ENCODE assay signal across 29 cellular contexts in the genomic region with DNA sequence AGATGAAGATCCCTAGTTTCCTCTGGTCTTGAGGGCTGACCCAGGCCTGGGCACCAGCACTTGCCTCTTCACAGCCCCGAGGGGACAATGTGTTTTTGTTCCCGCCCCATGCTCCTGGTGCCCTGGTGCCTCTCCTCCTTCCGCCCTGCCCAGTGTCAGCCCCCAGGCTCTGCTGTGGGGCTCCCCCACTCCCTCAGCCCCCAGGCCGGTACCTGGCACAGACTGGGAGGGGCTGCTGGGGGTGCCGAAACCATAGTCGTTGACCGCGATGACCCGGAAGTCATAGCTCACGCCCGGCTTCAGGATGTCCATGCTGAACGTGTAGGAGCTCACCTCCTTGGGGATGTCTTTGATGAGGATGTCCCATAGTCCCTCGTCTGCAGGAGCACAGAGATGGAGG. TPM values are rescaled to one million over a fixed set of nuclear protein-coding genes. Genes with fewer than 3 reads are reported as not detected.
DNase-seq lines count a peak whose midpoint lies in the region; ATAC-seq, FAIRE-seq and TF ChIP-seq lines count a peak whose summit lies in the region.
"Had no signal": no experiment of that assay in that cellular context is flagged by ENCODE, and none has a peak within 500 bp of the region (broad histone marks: within the 10 kb centered on the region; RNA-seq: fewer than 3 reads in every experiment).

No MANE protein-coding gene starts in this region.

- H2BK15ac ChIP-seq in H1 (ENCODE audit: low read length) (no peak overlapping the region), mesendoderm (replicated peaks; ENCODE audit: low read depth) (no peak overlapping the region)

- no peak for TF ChIP-seq EP300 in H1 (IDR thresholded peaks at IDR 0.05; ENCODE audit: borderline replicate concordance in 1 of 2, low read depth in 2 of 2, low read length in 2 of 2)

- TF ChIP-seq CTCF in H1 (IDR thresholded peaks at IDR 0.05; ENCODE audit: control extremely low read depth in 1 of 3, insufficient read depth in 1 of 3, low read depth in 1 of 3, low read length in 3 of 3) (no peak), progenitor cell of endocrine pancreas (IDR thresholded peaks at IDR 0.05; ENCODE audit: unreplicated experiment) (no peak)

- H3K9ac ChIP-seq in H1 (replicated peaks in 1 of 4; ENCODE audit: extremely low read depth in 1 of 4, low read depth in 3 of 4, low read length in 3 of 4) (no peak overlapping the region), mesendoderm (ENCODE audit: low read length) (no peak overlapping the region)
- H3K9ac ChIP-seq: BLaER1 had no signal

- H3K4me1 Mint-ChIP-seq in progenitor cell of endocrine pancreas (ENCODE audit: low read depth): peaks cover 9% of the 10 kb centered on the region
- no peaks in the 10 kb centered on the region for H3K4me1 Mint-ChIP-seq in activated CD8-positive, alpha-beta memory T cell treated with anti-CD3 and anti-CD28 coated beads, Interleukin-2, amount 10 ng/mL, durations not matched to agents 7 days and 5 days
- H3K4me1 Mint-ChIP-seq: CD14-positive monocyte; CD4-positive, alpha-beta memory T cell; CD4-positive, CD25-positive, alpha-beta regulatory T cell; CD8-positive, alpha-beta memory T cell had no signal

- H3K36me3 ChIP-seq in H1 (ENCODE audit: control insufficient read depth in 2 of 4, insufficient read depth in 4 of 4, low read length in 3 of 4) (no peaks in the 10 kb centered on the region), mesendoderm (ENCODE audit: control insufficient read depth, insufficient read depth, low read length) (no peaks in the 10 kb centered on the region)
- H3K36me3 ChIP-seq: BE2C had no signal

- H3K4me3 Mint-ChIP-seq in progenitor cell of endocrine pancreas (ENCODE audit: low read depth): no peak overlapping the region
- H3K4me3 Mint-ChIP-seq in activated CD8-positive, alpha-beta memory T cell treated with anti-CD3 and anti-CD28 coated beads, Interleukin-2, amount 10 ng/mL, durations not matched to agents 7 days and 5 days: no peak overlapping the region
- H3K4me3 Mint-ChIP-seq: CD14-positive monocyte; CD4-positive, alpha-beta memory T cell; CD4-positive, CD25-positive, alpha-beta regulatory T cell; CD8-positive, alpha-beta memory T cell had no signal

- H3K4ac ChIP-seq in H1 (replicated peaks; ENCODE audit: insufficient read length, low read depth, low read length) (no peak overlapping the region), mesendoderm (ENCODE audit: low read depth, low read length) (no peak overlapping the region)

- 91% methylated on average over 10 of the region's 13 CpGs; no CpG with 5 or more reads in 1 of the 2 experiments for WGBS in H1 (ENCODE audit: extremely low coverage in 1 of 2, insufficient coverage in 1 of 2, insufficient read length in 1 of 2, insufficient replicate concordance in 2 of 2, low coverage in 1 of 2, low lambda C conversion rate in 2 of 2, missing lambda C conversion rate in 1 of 2), 2 experiments
- WGBS in mesendoderm (ENCODE audit: extremely low coverage, insufficient coverage, low lambda C conversion rate): no CpG with 5 or more reads among the region's 13 CpGs

- H3K27me3 Mint-ChIP-seq in progenitor cell of endocrine pancreas: peaks cover 3% of the 10 kb centered on the region
- H3K27me3 Mint-ChIP-seq in activated CD8-positive, alpha-beta memory T cell treated with anti-CD3 and anti-CD28 coated beads, Interleukin-2, amount 10 ng/mL, durations not matched to agents 7 days and 5 days: no peaks in the 10 kb centered on the region
- H3K27me3 Mint-ChIP-seq: CD4-positive, alpha-beta memory T cell; CD8-positive, alpha-beta memory T cell had no signal

- H3K79me2 ChIP-seq in H1 (ENCODE audit: control insufficient read depth in 1 of 2, insufficient read depth in 2 of 2, low read length in 2 of 2) (no peaks in the 10 kb centered on the region), mesendoderm (ENCODE audit: control insufficient read depth, insufficient read depth, low read length) (no peaks in the 10 kb centered on the region)

- H3K79me1 ChIP-seq in H1 (ENCODE audit: low read depth, low read length) (no peaks in the 10 kb centered on the region), mesendoderm (ENCODE audit: low read length) (no peaks in the 10 kb centered on the region)

- peak; percentile 11 for DNase-seq in left ventricle myocardium superior
- DNase-seq in left cardiac atrium: no peak
- DNase-seq in H1 (ENCODE audit: low read depth in 1 of 2, low spot score in 2 of 2): no peak
- DNase-seq in mesendoderm: no peak
- no peak for DNase-seq in progenitor cell of endocrine pancreas (ENCODE audit: low spot score, unreplicated experiment)
- no peak for DNase-seq in RKO (ENCODE audit: low spot score)
- DNase-seq in activated CD8-positive, alpha-beta memory T cell treated with anti-CD3 and anti-CD28 coated beads, Interleukin-2, amount 10 ng/mL, durations not matched to agents 7 days and 5 days: no peak
- DNase-seq: 8988T; ACHN; BE2C; C1 segment of cervical spinal cord; CD4-positive, alpha-beta memory T cell; CD4-positive, CD25-positive, alpha-beta regulatory T cell; CD8-positive, alpha-beta memory T cell; COR-L47; DMS 273 treated with DMSO at 0.1 percent for 48 hours; DMS153; DMS53; DMS79; DND-41; EL; GDM1 had no signal

- H4K8ac ChIP-seq in H1 (ENCODE audit: extremely low read depth, insufficient read depth, low read length) (no peak overlapping the region), mesendoderm (ENCODE audit: low read depth, low read length) (no peak overlapping the region)

- CTCF ChIA-PET in H1 (lab: Charles Lee; ENCODE audit: partially characterized antibody): interaction anchor here (0.6 to 2.0 kb wide), 4 partner anchors 8 to 97 kb away, joined by 3 to 6 read pairs (median 5); no protein-coding TSS in a partner anchor
- CTCF ChIA-PET in activated CD8-positive, alpha-beta memory T cell treated with anti-CD3 and anti-CD28 coated beads, Interleukin-2, amount 10 ng/mL, durations not matched to agents 7 days and 5 days (lab: Charles Lee): no interaction called here

- no peaks in the 10 kb centered on the region for H3K36me3 Mint-ChIP-seq in progenitor cell of endocrine pancreas (ENCODE audit: insufficient read depth)
- no peaks in the 10 kb centered on the region for H3K36me3 Mint-ChIP-seq in activated CD8-positive, alpha-beta memory T cell treated with anti-CD3 and anti-CD28 coated beads, Interleukin-2, amount 10 ng/mL, durations not matched to agents 7 days and 5 days
- H3K36me3 Mint-ChIP-seq: CD14-positive monocyte; CD4-positive, alpha-beta memory T cell; CD4-positive, CD25-positive, alpha-beta regulatory T cell; CD8-positive, alpha-beta memory T cell had no signal

- intact Hi-C loops in left ventricle myocardium superior (cut with micrococcal nuclease) (no loop called here), left cardiac atrium (cut with DNase I) (no loop called here)

- H3K27me3 ChIP-seq in H1 (replicated peaks in 1 of 4; ENCODE audit: control insufficient read depth in 3 of 4, extremely low read depth in 1 of 4, insufficient read depth in 3 of 4, low read length in 3 of 4) (no peaks in the 10 kb centered on the region; a peak in 1 of 7 replicates), mesendoderm (ENCODE audit: insufficient read depth, low read length, poor library complexity) (no peaks in the 10 kb centered on the region)
- H3K27me3 ChIP-seq: BE2C, BLaER1 had no signal

- no peaks in the 10 kb centered on the region for H3K9me3 Mint-ChIP-seq in progenitor cell of endocrine pancreas (ENCODE audit: low read depth)
- no peaks in the 10 kb centered on the region for H3K9me3 Mint-ChIP-seq in activated CD8-positive, alpha-beta memory T cell treated with anti-CD3 and anti-CD28 coated beads, Interleukin-2, amount 10 ng/mL, durations not matched to agents 7 days and 5 days (ENCODE audit: low read depth)
- H3K9me3 Mint-ChIP-seq: CD4-positive, CD25-positive, alpha-beta regulatory T cell; CD8-positive, alpha-beta memory T cell had no signal

- no peak overlapping the region for H4K5ac ChIP-seq in H1 (ENCODE audit: insufficient read length, low read depth, low read length)
- H4K5ac ChIP-seq in mesendoderm (ENCODE audit: low read length): no peak overlapping the region

- H3K4me2 ChIP-seq in H1 (ENCODE audit: insufficient read depth in 1 of 2, low read depth in 2 of 2, low read length in 2 of 2) (no peak overlapping the region), mesendoderm (ENCODE audit: low read length) (no peak overlapping the region)
- H3K4me2 ChIP-seq: BLaER1 had no signal

- no peaks in the 10 kb centered on the region for H3K9me3 ChIP-seq in H1 (ENCODE audit: insufficient read depth in 2 of 2, low read depth in 1 of 2, low read length in 1 of 2)
- H3K9me3 ChIP-seq: BE2C, BLaER1 had no signal

- H2BK20ac ChIP-seq in H1 (ENCODE audit: low read length): no peak overlapping the region

- H2AFZ ChIP-seq in H1 (ENCODE audit: low read length): no peak overlapping the region

- H3K27ac ChIP-seq in H1 (ENCODE audit: low read depth, low read length) (no peak overlapping the region), mesendoderm (ENCODE audit: low read depth, low read length) (no peak overlapping the region)
- H3K27ac ChIP-seq: BLaER1 had no signal

- ATAC-seq in left ventricle myocardium superior (no peak), left cardiac atrium (no peak)
- no peak for ATAC-seq in activated CD8-positive, alpha-beta memory T cell treated with anti-CD3 and anti-CD28 coated beads, Interleukin-2, amount 10 ng/mL, durations not matched to agents 7 days and 5 days
- ATAC-seq: GM12878 had no signal

- H3K18ac ChIP-seq in H1 (ENCODE audit: extremely low read depth, low read length) (no peak overlapping the region), mesendoderm (ENCODE audit: low read length) (no peak overlapping the region)

- H3K27ac Mint-ChIP-seq in progenitor cell of endocrine pancreas: no peak overlapping the region
- H3K27ac Mint-ChIP-seq in activated CD8-positive, alpha-beta memory T cell treated with anti-CD3 and anti-CD28 coated beads, Interleukin-2, amount 10 ng/mL, durations not matched to agents 7 days and 5 days: no peak overlapping the region
- H3K27ac Mint-ChIP-seq: CD8-positive, alpha-beta memory T cell had no signal

- POLR2A ChIA-PET in H1 (lab: Charles Lee; ENCODE audit: partially characterized antibody): interaction anchor here (0.6 to 1.1 kb wide), 3 partner anchors 8 to 619 kb away, joined by 3 read pairs; no protein-coding TSS in a partner anchor

- H2BK120ac ChIP-seq in H1 (replicated peaks; ENCODE audit: low read depth, low read length) (no peak overlapping the region), mesendoderm (ENCODE audit: low read depth, low read length) (no peak overlapping the region)

- no peaks in the 10 kb centered on the region for H3K23me2 ChIP-seq in H1 (ENCODE audit: low read depth, low read length)

- FAIRE-seq in H1 (lab: Jason Lieb, UNC): no peak
- FAIRE-seq: A204.1, GM12878, GM12892, GM18507, GM19239 had no signal

- H2BK5ac ChIP-seq in H1 (ENCODE audit: low read depth, low read length): no peak overlapping the region
- H2BK5ac ChIP-seq in mesendoderm (ENCODE audit: low read length): peak overlapping the region; percentile 30

- H2BK12ac ChIP-seq in H1 (ENCODE audit: low read depth, low read length): no peak overlapping the region

- no peak for TF ChIP-seq RAD21 in H1 (IDR thresholded peaks at IDR 0.05 in 1 of 2, conservative IDR thresholded peaks at IDR 0.05 in 1 of 2; ENCODE audit: low read depth in 2 of 2, low read length in 2 of 2)

- H3K23ac ChIP-seq in H1 (ENCODE audit: insufficient read length) (no peak overlapping the region), mesendoderm (ENCODE audit: low read length) (no peak overlapping the region)

- no peak for TF ChIP-seq POLR2A in H1 (IDR thresholded peaks at IDR 0.05; ENCODE audit: control extremely low read depth in 1 of 2, low read depth in 2 of 2, low read length in 2 of 2)

- H4K20me1 ChIP-seq in H1 (replicated peaks in 1 of 2; ENCODE audit: control insufficient read depth in 1 of 2, insufficient read depth in 2 of 2, low read length in 2 of 2): no peaks in the 10 kb centered on the region
- H4K20me1 ChIP-seq: BLaER1 had no signal

- H3K4me1 ChIP-seq in H1 (replicated peaks in 1 of 4; ENCODE audit: control insufficient read depth in 3 of 4, insufficient read depth in 4 of 4, low read length in 3 of 4): peaks cover 0 to 18% (median 9%) of the 10 kb centered on the region in 4 experiments; a peak in 6 of 7 replicates
- H3K4me1 ChIP-seq in mesendoderm (ENCODE audit: control insufficient read depth, low read depth, low read length): no peaks in the 10 kb centered on the region

- H2AK5ac ChIP-seq in H1 (ENCODE audit: low read depth, low read length) (0 out of 2 replicates have a peak overlapping the region, but pooled peaks have one; percentile 39), mesendoderm (ENCODE audit: low read length) (no peak overlapping the region)

- H3K4me3 ChIP-seq in H1 (ENCODE audit: extremely low read depth in 1 of 4, insufficient read depth in 2 of 4, low read depth in 3 of 4, low read length in 4 of 4): no peak overlapping the region
- no peak overlapping the region for H3K4me3 ChIP-seq in mesendoderm (ENCODE audit: low read length)
- H3K4me3 ChIP-seq: BLaER1, GM12878 had no signal

- H4K91ac ChIP-seq in H1 (replicated peaks; ENCODE audit: insufficient read length, low read length): no peak overlapping the region

- H3K14ac ChIP-seq in H1 (ENCODE audit: insufficient read length): no peak overlapping the region

- no peak overlapping the region for H3K56ac ChIP-seq in H1 (replicated peaks; ENCODE audit: insufficient read length, low read depth, low read length)
- H3K56ac ChIP-seq in mesendoderm (ENCODE audit: low read length): no peak overlapping the region

RNA-seq across cellular contexts. Expression of a gene that starts 40.5 kb away (rescaled TPM):
- total RNA-seq in left ventricle myocardium superior (51.4 TPM), left cardiac atrium (10 to 100 TPM; 44.9 to 80.5 TPM), progenitor cell of endocrine pancreas (66.0 and 77.9 TPM in 2 replicates)
- 12.6 and 13.1 TPM in 2 replicates for total RNA-seq in H1 (2021; fragmentation: NEBNext Ultra II Directional; extraction: Animal tissue kit (Norgen Biotek cat#: 25700))
- polyA plus RNA-seq in H1 (2011; rRNA removed): 8.8 and 13.9 TPM in 2 replicates
- 10.7 TPM for polyA plus RNA-seq in H1 (2011; cell fraction: cytosol; rRNA removed)
- 12.2 TPM for polyA plus RNA-seq in H1 (2011; cell fraction: nucleus; rRNA removed)
- polyA plus RNA-seq in H1 (2012, experiment 1 of 2): 8.2 to 11.6 TPM (median 10.3 TPM) in 4 replicates
- 11.4 TPM for polyA plus RNA-seq in H1 (2012, experiment 2 of 2)
- polyA plus RNA-seq in H1 (2013, experiment 1 of 2): 6.2 TPM
- polyA plus RNA-seq in H1 (2013, experiment 2 of 2): 6.5 TPM
- 10.9 and 12.7 TPM in 2 replicates for polyA minus RNA-seq in H1 (2011; rRNA and poly(A)+ RNA removed)
- polyA minus RNA-seq in H1 (2011; cell fraction: cytosol; rRNA and poly(A)+ RNA removed): 13.9 TPM
- 19.5 TPM for polyA minus RNA-seq in H1 (2011; cell fraction: nucleus; rRNA and poly(A)+ RNA removed)
- polyA plus RNA-seq in mesendoderm (2013, experiment 1 of 2): 5.7 TPM
- 5.1 TPM for polyA plus RNA-seq in mesendoderm (2013, experiment 2 of 2)
- 1 to 10 TPM; 1.3 to 1.5 TPM for total RNA-seq in activated CD8-positive, alpha-beta memory T cell treated with anti-CD3 and anti-CD28 coated beads, Interleukin-2, amount 10 ng/mL, durations not matched to agents 7 days and 5 days
